Comparison of ENCODE assay signal across 15 cellular contexts in genomic region chr7:15837627-15838026, GRCh38.
DNase-seq lines count a peak whose midpoint lies in the region; ATAC-seq, FAIRE-seq and TF ChIP-seq lines count a peak whose summit lies in the region.
"Had no signal": no experiment of that assay in that cellular context is flagged by ENCODE, and none has a peak within 500 bp of the region (broad histone marks: within the 10 kb centered on the region; RNA-seq: fewer than 3 reads in every experiment).

No MANE protein-coding gene starts in this region.

- TF ChIP-seq CTCF in IMR-90 (conservative IDR thresholded peaks at IDR 0.05; ENCODE audit: low read depth, low read length), result no peak
- no peak for TF ChIP-seq CTCF in esophagus muscularis mucosa (IDR thresholded peaks at IDR 0.05)
- no peak for TF ChIP-seq CTCF in pancreas (IDR thresholded peaks at IDR 0.05)

- no peaks in the 10 kb centered on the region for H3K9me1 ChIP-seq in IMR-90 (ENCODE audit: insufficient read depth, low read length)

- H3K79me1 ChIP-seq in IMR-90 (ENCODE audit: low read depth in 1 of 2, low read length in 2 of 2), result no peaks in the 10 kb centered on the region

- DNase-seq in AG08395 (ENCODE audit: low spot score), result peak; percentile 7
- no peak for DNase-seq in IMR-90
- DNase-seq in esophagus muscularis mucosa (ENCODE audit: extremely low spot score), result no peak
- no peak for DNase-seq in left ventricle myocardium superior
- no peak for DNase-seq in pancreas
- DNase-seq in mucosa of gallbladder (ENCODE audit: low spot score), result no peak
- DNase-seq in superior temporal gyrus (ENCODE audit: extremely low spot score), result no peak
- DNase-seq: AML-193, DMS53, MM.1S, NCI-H187 treated with DMSO at 0.1 percent for 48 hours had no signal

- H4K5ac ChIP-seq in IMR-90 (ENCODE audit: low read depth, low read length), result no peak overlapping the region

- in situ Hi-C loops in IMR-90 (cut with MboI; ENCODE audit: low sequenced_read_pairs), result no loop called here

- no peak for FAIRE-seq in pancreas (lab: Jason Lieb, UNC)
- FAIRE-seq: A204.1, GM12891 had no signal

- no peak overlapping the region for H3K27ac ChIP-seq in IMR-90 (ENCODE audit: insufficient read depth, low read length)
- peak overlapping the region in 3 of 4 donors; percentile 9 to 28 (median 23) for H3K27ac ChIP-seq in esophagus muscularis mucosa (replicated peaks in 1 of 4)
- no peak overlapping the region for H3K27ac ChIP-seq in pancreas
- H3K27ac ChIP-seq: KMS-11 had no signal

- no TSS peak for BruUV-seq in IMR-90 (replicated peaks; lab: Mats Ljungman, UMichigan)

- H3K27me3 ChIP-seq in IMR-90 (ENCODE audit: control insufficient read depth, insufficient read depth, low read length), result no peaks in the 10 kb centered on the region
- H3K27me3 ChIP-seq in esophagus muscularis mucosa, result no peaks in the 10 kb centered on the region
- no peaks in the 10 kb centered on the region for H3K27me3 ChIP-seq in pancreas

- TF ChIP-seq POLR2A in IMR-90 (IDR thresholded peaks at IDR 0.05; ENCODE audit: low read depth, low read length) (no peak), esophagus muscularis mucosa (IDR thresholded peaks at IDR 0.05; ENCODE audit: low read depth) (no peak)

- H2AFZ ChIP-seq in IMR-90 (replicated peaks; ENCODE audit: low read length, poor library complexity), result no peak overlapping the region

- H2BK20ac ChIP-seq in IMR-90 (ENCODE audit: low read depth, low read length), result no peak overlapping the region

- H4K91ac ChIP-seq in IMR-90 (ENCODE audit: insufficient read depth, low read depth, low read length), result no peak overlapping the region

- H3K36me3 ChIP-seq in IMR-90 (ENCODE audit: control insufficient read depth, insufficient read depth, low read length), result no peaks in the 10 kb centered on the region
- no peaks in the 10 kb centered on the region for H3K36me3 ChIP-seq in esophagus muscularis mucosa
- no peaks in the 10 kb centered on the region for H3K36me3 ChIP-seq in pancreas

- no peak overlapping the region for H4K8ac ChIP-seq in IMR-90 (ENCODE audit: low read depth in 2 of 2, low read length in 2 of 2)

- no peak overlapping the region for H3K9ac ChIP-seq in IMR-90 (ENCODE audit: low read depth, low read length)
- H3K9ac ChIP-seq: KMS-11 had no signal

- H3K4ac ChIP-seq in IMR-90 (ENCODE audit: low read depth, low read length), result no peak overlapping the region

- H3K4me1 ChIP-seq in IMR-90 (ENCODE audit: control insufficient read depth, insufficient read depth, low read length) (no peaks in the 10 kb centered on the region), esophagus muscularis mucosa (peaks cover 21 to 37% (median 32%) of the 10 kb centered on the region in 4 donors), pancreas (no peaks in the 10 kb centered on the region)

- H2BK15ac ChIP-seq in IMR-90 (ENCODE audit: low read depth, low read length), result peak overlapping the region; percentile 57; the same call in 1 of the 3 replicates

- POLR2A ChIA-PET in IMR-90 (lab: Charles Lee; ENCODE audit: unreplicated experiment), result no interaction called here

- no peaks in the 10 kb centered on the region for H3K9me3 ChIP-seq in IMR-90 (ENCODE audit: control insufficient read depth, insufficient read depth, low read length)
- no peaks in the 10 kb centered on the region for H3K9me3 ChIP-seq in esophagus muscularis mucosa
- no peaks in the 10 kb centered on the region for H3K9me3 ChIP-seq in pancreas

- intact Hi-C loops in IMR-90 (cut with micrococcal nuclease) (no loop called here), esophagus muscularis mucosa (cut with DNase I) (no loop called here), left ventricle myocardium superior (cut with micrococcal nuclease) (loop anchor here (5.0 kb wide), 1 partner anchor 230 kb away; no protein-coding TSS in a partner anchor), pancreas (cut with DNase I) (no loop called here)

- H2BK120ac ChIP-seq in IMR-90 (ENCODE audit: low read depth, low read length), result no peak overlapping the region

- no CpG with 5 or more reads among the region's 3 CpGs for WGBS in IMR-90 (ENCODE audit: extremely low coverage in 2 of 2, insufficient read length in 1 of 2), 2 experiments
- WGBS in esophagus muscularis mucosa, result 34% methylated on average over 3 of the region's 3 CpGs
- 45 to 56% methylated on average over 3 of the region's 3 CpGs for WGBS in pancreas, 2 donors

- ATAC-seq in IMR-90 (ENCODE audit: low read depth) (no peak), left ventricle myocardium superior (peak; percentile 25), pancreas (no peak), HG02623 (IDR thresholded peaks at IDR 0.05; ENCODE audit: unreplicated experiment) (no peak)

- H3K4me2 ChIP-seq in IMR-90 (ENCODE audit: low read depth, low read length), result no peak overlapping the region
- H3K4me2 ChIP-seq: KMS-11 had no signal

- no peak overlapping the region for H3K4me3 ChIP-seq in IMR-90 (ENCODE audit: insufficient read depth, low read depth, low read length)
- no peak overlapping the region for H3K4me3 ChIP-seq in esophagus muscularis mucosa
- no peak overlapping the region for H3K4me3 ChIP-seq in pancreas

- H2AK5ac ChIP-seq in IMR-90 (ENCODE audit: low read depth, low read length), result no peak overlapping the region

- TF ChIP-seq RAD21 in IMR-90 (IDR thresholded peaks at IDR 0.05; ENCODE audit: low read length), result no peak

- no peak for TF ChIP-seq EP300 in esophagus muscularis mucosa (IDR thresholded peaks at IDR 0.05)

- CTCF ChIA-PET in IMR-90 (lab: Yijun Ruan, JAX), result interaction anchor here (0.7 kb wide), 1 partner anchor 10 kb away, joined by 3 read pairs; no protein-coding TSS in a partner anchor

- dilution Hi-C loops in IMR-90 (cut with HindIII; ENCODE audit: low sequenced_read_pairs, unreplicated experiment), result no loop called here

- H4K20me1 ChIP-seq in IMR-90 (ENCODE audit: insufficient read depth, low read length), result no peaks in the 10 kb centered on the region

- no peak overlapping the region for H3K56ac ChIP-seq in IMR-90 (ENCODE audit: extremely low read depth, insufficient read depth, low read length)

- no peak overlapping the region for H2AK9ac ChIP-seq in IMR-90 (replicated peaks; ENCODE audit: low read depth, low read length, poor library complexity)

- no peak overlapping the region for H3K14ac ChIP-seq in IMR-90 (replicated peaks; ENCODE audit: low read depth, low read length)

- no peak overlapping the region for H2BK5ac ChIP-seq in IMR-90 (ENCODE audit: low read depth, low read length, poor library complexity, severe bottlenecking)

- H3K18ac ChIP-seq in IMR-90 (ENCODE audit: low read depth, low read length), result no peak overlapping the region

- no peak overlapping the region for H3K23ac ChIP-seq in IMR-90 (ENCODE audit: low read depth, low read length)

TF ChIP-seq in IMR-90, 13 proteins besides CTCF, POLR2A, EP300 and RAD21:
- TF ChIP-seq CHD1 (IDR thresholded peaks at IDR 0.05; ENCODE audit: low read depth, low read length) (no peak), NFE2L2 (IDR thresholded peaks at IDR 0.05; ENCODE audit: low read depth, low read length) (no peak), SMC3 (IDR thresholded peaks at IDR 0.05; ENCODE audit: low read depth, low read length) (no peak), CEBPB (IDR thresholded peaks at IDR 0.05; ENCODE audit: low read depth, low read length) (no peak), USF2 (IDR thresholded peaks at IDR 0.05; ENCODE audit: low read depth, low read length) (no peak)

Comparison
In these comparisons a context has a peak if more than half of its experiments do, and no peak if none do; other contexts are left out.
1. H3K27ac ChIP-seq: peak in esophagus muscularis mucosa (3 of 4); none in IMR-90 (single experiment) and pancreas (0 of 4).